Comparison of ENCODE assay signal across 30 cellular contexts in genomic region chr1:197466813-197467212, GRCh38.
"Had no signal": no experiment of that assay in that cellular context is flagged by ENCODE, and none has a peak within 500 bp of the region (broad histone marks: within the 10 kb centered on the region; RNA-seq: fewer than 3 reads in every experiment).

No MANE protein-coding gene starts in this region.

- H3K4me3 ChIP-seq: ascending aorta, Peyer's patch, SJCRH30 had no signal

- H3K27me3 Mint-ChIP-seq: activated naive CD4-positive, alpha-beta T cell treated with anti-CD3 and anti-CD28 coated beads, Interleukin-2, amount 50 U/mL, for 24 hours; activated naive CD8-positive, alpha-beta T cell treated with anti-CD3 and anti-CD28 coated beads, Interleukin-2, amount 50 U/mL, for 24 hours; activated T-cell treated with anti-CD3 and anti-CD28 coated beads, Interleukin-2, amount 50 U/mL, for 24 hours; brain; central memory CD8-positive, alpha-beta T cell had no signal

- ATAC-seq: activated CD8-positive, alpha-beta T cell treated with anti-CD3 and anti-CD28 coated beads, Interleukin-2, amount 10 ng/mL, durations not matched to agents 7 days and 5 days; activated naive CD8-positive, alpha-beta T cell treated with anti-CD3 and anti-CD28 coated beads, Interleukin-2, amount 50 U/mL, for 24 hours; WTC11 had no signal

- H3K4me1 Mint-ChIP-seq: activated naive CD8-positive, alpha-beta T cell treated with anti-CD3 and anti-CD28 coated beads, Interleukin-2, amount 50 U/mL, for 24 hours; central memory CD8-positive, alpha-beta T cell had no signal

- H3K4me1 ChIP-seq: SJCRH30 had no signal

- H3K4me3 Mint-ChIP-seq: activated CD8-positive, alpha-beta T cell treated with anti-CD3 and anti-CD28 coated beads, Interleukin-2, amount 10 ng/mL, durations not matched to agents 7 days and 5 days; activated naive CD4-positive, alpha-beta T cell treated with anti-CD3 and anti-CD28 coated beads, Interleukin-2, amount 50 U/mL, for 24 hours; activated naive CD8-positive, alpha-beta T cell treated with anti-CD3 and anti-CD28 coated beads, Interleukin-2, amount 50 U/mL, for 24 hours; activated T-cell treated with anti-CD3 and anti-CD28 coated beads, Interleukin-2, amount 50 U/mL, for 24 hours; activated T-helper 1 cell treated with anti-CD3 and anti-CD28 coated beads, Interleukin-12 subunit alpha, Interleukin-12 subunit beta, Interleukin-2, Interleukin-4 antibody, amounts not matched to agents 30 ng/mL and 10 ng/mL and 1 ng/mL, durations not matched to agents 14 hours and 24 hours and 36 hours; brain; central memory CD8-positive, alpha-beta T cell; WTC11 had no signal

- H3K36me3 Mint-ChIP-seq: activated naive CD4-positive, alpha-beta T cell treated with anti-CD3 and anti-CD28 coated beads, Interleukin-2, amount 50 U/mL, for 24 hours; brain; WTC11 had no signal

- H3K27ac Mint-ChIP-seq: activated CD8-positive, alpha-beta T cell treated with anti-CD3 and anti-CD28 coated beads, Interleukin-2, amount 10 ng/mL, durations not matched to agents 7 days and 5 days; activated naive CD4-positive, alpha-beta T cell treated with anti-CD3 and anti-CD28 coated beads, Interleukin-2, amount 50 U/mL, for 24 hours; activated naive CD8-positive, alpha-beta T cell treated with anti-CD3 and anti-CD28 coated beads, Interleukin-2, amount 50 U/mL, for 24 hours; activated T-cell treated with anti-CD3 and anti-CD28 coated beads, Interleukin-2, amount 50 U/mL, for 24 hours; activated T-helper 1 cell treated with anti-CD3 and anti-CD28 coated beads, Interleukin-12 subunit alpha, Interleukin-12 subunit beta, Interleukin-2, Interleukin-4 antibody, amounts not matched to agents 30 ng/mL and 10 ng/mL and 1 ng/mL, durations not matched to agents 14 hours and 24 hours and 36 hours; WTC11 had no signal

- H3K27ac ChIP-seq: ascending aorta, Peyer's patch, RWPE1, SJCRH30 had no signal

- H3K27me3 ChIP-seq: ascending aorta, Peyer's patch, SJCRH30 had no signal

- H3K9me3 ChIP-seq: ascending aorta, Peyer's patch, SJCRH30 had no signal

- H3K36me3 ChIP-seq: ascending aorta, Peyer's patch, SJCRH30 had no signal

- H3K9me3 Mint-ChIP-seq: activated naive CD4-positive, alpha-beta T cell treated with anti-CD3 and anti-CD28 coated beads, Interleukin-2, amount 50 U/mL, for 24 hours; activated naive CD8-positive, alpha-beta T cell treated with anti-CD3 and anti-CD28 coated beads, Interleukin-2, amount 50 U/mL, for 24 hours; activated T-cell treated with anti-CD3 and anti-CD28 coated beads, Interleukin-2, amount 50 U/mL, for 24 hours; activated T-helper 1 cell treated with anti-CD3 and anti-CD28 coated beads, Interleukin-12 subunit alpha, Interleukin-12 subunit beta, Interleukin-2, Interleukin-4 antibody, amounts not matched to agents 30 ng/mL and 10 ng/mL and 1 ng/mL, durations not matched to agents 14 hours and 24 hours and 36 hours; brain; central memory CD8-positive, alpha-beta T cell; WTC11 had no signal

- DNase-seq: activated CD4-positive, alpha-beta T cell treated with anti-CD3 and anti-CD28 coated beads for 48 hours; activated CD4-positive, alpha-beta T cell treated with anti-CD3 and anti-CD28 coated beads, Interleukin-2, amount 50 U/mL, for 4 hours; activated CD4-positive, CD25-positive, alpha-beta regulatory T cell treated with anti-CD3 and anti-CD28 coated beads, Interleukin-2, amount 50 U/mL, for 72 hours; activated CD8-positive, alpha-beta T cell treated with anti-CD3 and anti-CD28 coated beads, Interleukin-2, amount 10 ng/mL, durations not matched to agents 7 days and 5 days; activated effector memory CD4-positive, alpha-beta T cell treated with Interleukin-2 at 50 U/mL for 16 hours; activated naive CD4-positive, alpha-beta T cell; activated naive CD8-positive, alpha-beta T cell treated with anti-CD3 and anti-CD28 coated beads, Interleukin-2, amount 50 U/mL, for 24 hours; activated T-cell treated with anti-CD3 and anti-CD28 coated beads, Interleukin-2, amount 50 U/mL, for 24 hours; amniotic stem cell; KG1; NCI-H1105; NCI-H1436; NCI-H1694 treated with DMSO at 0.1 percent for 48 hours; NCI-H2029 treated with DMSO at 0.1 percent for 48 hours; NCI-H345; NCI-H510A; NCI-H526 treated with DMSO at 0.1 percent for 48 hours; NCI-H82; Peyer's patch; Right ventricle myocardium superior; SJCRH30; T-helper 2 cell; T1000 had no signal
